In genomic region chr12:76232013-76232412, GRCh38 we compare ENCODE assay signal across 31 cellular contexts.
"Had no signal": no experiment of that assay in that cellular context is flagged by ENCODE, and none has a peak within 500 bp of the region (broad histone marks: within the 10 kb centered on the region; RNA-seq: fewer than 3 reads in every experiment).

No MANE protein-coding gene starts in this region.

- H3K4me1 ChIP-seq: neural progenitor cell, parathyroid adenoma, psoas muscle, right lobe of liver, spleen, suprapubic skin, testis, tibial artery, transverse colon, upper lobe of right lung, uterus had no signal

- H3K4me1 Mint-ChIP-seq: naive thymus-derived CD4-positive, alpha-beta T cell; nephron; neural progenitor cell; stimulated activated memory B cell treated with anti-CD40 and anti-IgM and Interleukin-4, amounts not matched to agents 10 μg/mL and 1 μg/mL and 100 μg/mL, for 72 hours; stimulated activated naive CD8-positive, alpha-beta T cell treated with anti-CD3 and anti-CD28 coated beads, Interleukin-15, amount 100 ng/mL, for 72 hours had no signal

- H3K36me3 ChIP-seq: neural progenitor cell, ovary, right lobe of liver, spleen, suprapubic skin, tibial artery, transverse colon, upper lobe of right lung, uterus had no signal

- H3K9me3 Mint-ChIP-seq: naive thymus-derived CD4-positive, alpha-beta T cell; nephron; neural progenitor cell; stimulated activated memory B cell treated with anti-CD40 and anti-IgM and Interleukin-4, amounts not matched to agents 10 μg/mL and 1 μg/mL and 100 μg/mL, for 72 hours; stimulated activated naive CD8-positive, alpha-beta T cell treated with anti-CD3 and anti-CD28 coated beads, Interleukin-15, amount 100 ng/mL, for 72 hours; type B pancreatic cell had no signal

- H3K4me3 ChIP-seq: neural progenitor cell, ovary, psoas muscle, right lobe of liver, skin epidermis, smooth muscle cell, spleen, suprapubic skin, testis, tibial artery, transverse colon, upper lobe of right lung, uterus had no signal

- H3K79me2 ChIP-seq: parathyroid adenoma had no signal

- DNase-seq: naive thymus-derived CD4-positive, alpha-beta T cell; occipital lobe; ovary; posterior cingulate gyrus; psoas muscle; right cardiac atrium; right lobe of liver; spleen; stimulated activated CD4-positive, alpha-beta T cell treated with anti-CD3 and anti-CD28 coated beads, Interleukin-12 subunit alpha, Interleukin-12 subunit beta, amount 100 ng/mL, for 4 hours; stimulated activated CD4-positive, alpha-beta T cell treated with anti-CD3 and anti-CD28 coated beads, Interleukin-1b, Interleukin-23, amount 100 ng/mL, for 48 hours; stimulated activated CD4-positive, alpha-beta T cell treated with anti-CD3 and anti-CD28 coated beads, Interleukin-4, amount 100 ng/mL, for 1 hour; stimulated activated CD4-positive, alpha-beta T cell treated with anti-CD3 and anti-CD28 coated beads, Interleukin-4, amount 100 ng/mL, for 4 hours; stimulated activated CD8-positive, alpha-beta memory T cell treated with anti-CD3 and anti-CD28 coated beads, Interleukin-4, amount 100 ng/mL, for 48 hours; stimulated activated naive CD4-positive, alpha-beta T cell; stimulated activated naive CD8-positive, alpha-beta T cell treated with anti-CD3 and anti-CD28 coated beads, Interleukin-15, amount 100 ng/mL, for 72 hours; stimulated activated naive CD8-positive, alpha-beta T cell treated with anti-CD3 and anti-CD28 coated beads, Interleukin-15, Interleukin-2, amounts not matched to agents 100 U/mL and 50 U/mL, for 24 hours; substantia nigra; testis; tibial artery; transverse colon; upper lobe of right lung; uterus had no signal

- H3K9ac ChIP-seq: neural progenitor cell, parathyroid adenoma had no signal

- H3K27ac ChIP-seq: neural progenitor cell, ovary, parathyroid adenoma, psoas muscle, right lobe of liver, skin epidermis, spleen, suprapubic skin, testis, tibial artery, transverse colon, upper lobe of right lung, uterus had no signal

- ATAC-seq: naive thymus-derived CD4-positive, alpha-beta T cell; psoas muscle; right cardiac atrium; stimulated activated memory B cell treated with anti-CD40 and anti-IgM and Interleukin-4, amounts not matched to agents 10 μg/mL and 1 μg/mL and 100 μg/mL, for 72 hours; stimulated activated naive CD8-positive, alpha-beta T cell treated with anti-CD3 and anti-CD28 coated beads, Interleukin-15, amount 100 ng/mL, for 72 hours; stimulated activated naive CD8-positive, alpha-beta T cell treated with anti-CD3 and anti-CD28 coated beads, Interleukin-15, Interleukin-2, amounts not matched to agents 100 U/mL and 50 U/mL, for 24 hours; upper lobe of right lung had no signal

- H3K36me3 Mint-ChIP-seq: naive thymus-derived CD4-positive, alpha-beta T cell; neural progenitor cell; stimulated activated memory B cell treated with anti-CD40 and anti-IgM and Interleukin-4, amounts not matched to agents 10 μg/mL and 1 μg/mL and 100 μg/mL, for 72 hours; type B pancreatic cell had no signal

- H3K27me3 Mint-ChIP-seq: progenitor cell of endocrine pancreas; stimulated activated memory B cell treated with anti-CD40 and anti-IgM and Interleukin-4, amounts not matched to agents 10 μg/mL and 1 μg/mL and 100 μg/mL, for 72 hours; type B pancreatic cell had no signal

- H3K9me3 ChIP-seq: ovary, psoas muscle, right lobe of liver, spleen, suprapubic skin, testis, tibial artery, transverse colon, upper lobe of right lung, uterus had no signal

- H2AFZ ChIP-seq: neural progenitor cell, parathyroid adenoma had no signal

- H3K27me3 ChIP-seq: neural progenitor cell, ovary, right lobe of liver, spleen, suprapubic skin, testis, tibial artery, transverse colon, upper lobe of right lung, uterus had no signal

- H3K4me3 Mint-ChIP-seq: naive thymus-derived CD4-positive, alpha-beta T cell; nephron; neural progenitor cell; stimulated activated memory B cell treated with anti-CD40 and anti-IgM and Interleukin-4, amounts not matched to agents 10 μg/mL and 1 μg/mL and 100 μg/mL, for 72 hours; stimulated activated naive CD8-positive, alpha-beta T cell treated with anti-CD3 and anti-CD28 coated beads, Interleukin-15, amount 100 ng/mL, for 72 hours; type B pancreatic cell had no signal

- H3K27ac Mint-ChIP-seq: naive thymus-derived CD4-positive, alpha-beta T cell; nephron; neural progenitor cell; progenitor cell of endocrine pancreas; stimulated activated memory B cell treated with anti-CD40 and anti-IgM and Interleukin-4, amounts not matched to agents 10 μg/mL and 1 μg/mL and 100 μg/mL, for 72 hours; stimulated activated naive CD8-positive, alpha-beta T cell treated with anti-CD3 and anti-CD28 coated beads, Interleukin-15, amount 100 ng/mL, for 72 hours; type B pancreatic cell had no signal

- H3K4me2 ChIP-seq: neural progenitor cell, smooth muscle cell had no signal
